In genomic region chr1:115680730-115681111, GRCh38 we compare ENCODE assay signal across 12 cellular contexts.
"Had no signal": no experiment of that assay in that cellular context is flagged by ENCODE, and none has a peak within 500 bp of the region (broad histone marks: within the 10 kb centered on the region; RNA-seq: fewer than 3 reads in every experiment).

No MANE protein-coding gene starts in this region.

- H3K27ac ChIP-seq: cardiac muscle cell, colonic mucosa, left lung, right lobe of liver, testis, VCaP had no signal

- ATAC-seq: activated CD4-positive, alpha-beta T cell treated with anti-CD3 and anti-CD28 coated beads for 36 hours; left lung; right lobe of liver had no signal

- H3K36me3 ChIP-seq: colonic mucosa had no signal

- H3K4me3 Mint-ChIP-seq: activated CD4-positive, alpha-beta T cell treated with anti-CD3 and anti-CD28 coated beads for 36 hours; activated naive CD4-positive, alpha-beta T cell treated with anti-CD3 and anti-CD28 coated beads for 36 hours had no signal

- H3K9me3 ChIP-seq: colonic mucosa, left lung, right lobe of liver, SK-N-SH, testis had no signal

- H3K9me3 Mint-ChIP-seq: activated naive CD4-positive, alpha-beta T cell treated with anti-CD3 and anti-CD28 coated beads for 36 hours had no signal

- H3K27me3 Mint-ChIP-seq: activated CD4-positive, alpha-beta T cell treated with anti-CD3 and anti-CD28 coated beads for 36 hours had no signal

- DNase-seq: activated CD4-positive, alpha-beta T cell treated with anti-CD3 and anti-CD28 coated beads for 36 hours; activated naive CD4-positive, alpha-beta T cell treated with anti-CD3 and anti-CD28 coated beads for 36 hours; colonic mucosa; left lung; right lobe of liver; SK-N-SH; stimulated activated CD4-positive, alpha-beta T cell treated with anti-CD3 and anti-CD28 coated beads, Interleukin-2, amount 100 ng/mL, for 24 hours; stimulated activated naive CD4-positive, alpha-beta T cell treated with Interleukin-2 at 50 U/mL for 16 hours; T-helper 1 cell; testis had no signal

- H3K4me1 Mint-ChIP-seq: activated CD4-positive, alpha-beta T cell treated with anti-CD3 and anti-CD28 coated beads for 36 hours had no signal

- H3K27ac Mint-ChIP-seq: activated CD4-positive, alpha-beta T cell treated with anti-CD3 and anti-CD28 coated beads for 36 hours; activated naive CD4-positive, alpha-beta T cell treated with anti-CD3 and anti-CD28 coated beads for 36 hours had no signal

- H3K4me3 ChIP-seq: cardiac muscle cell, colonic mucosa, left lung, right lobe of liver, testis had no signal

- H3K4me1 ChIP-seq: right lobe of liver, testis had no signal

- H3K27me3 ChIP-seq: cardiac muscle cell, colonic mucosa, left lung, right lobe of liver, testis had no signal
